In genomic region chr10:17248964-17249363, GRCh38 we compare ENCODE assay signal across 23 cellular contexts.
"Had no signal": no experiment of that assay in that cellular context is flagged by ENCODE, and none has a peak within 500 bp of the region (broad histone marks: within the 10 kb centered on the region; RNA-seq: fewer than 3 reads in every experiment).

No MANE protein-coding gene starts in this region.

- H3K27ac ChIP-seq: colonic mucosa, esophagus squamous epithelium, lower lobe of right lung, neutrophil, pancreas, stomach, thyroid gland had no signal

- H3K27me3 ChIP-seq: colonic mucosa, esophagus squamous epithelium, neutrophil, pancreas, stomach, thyroid gland had no signal

- FAIRE-seq: endometrium, frontal cortex, pancreas had no signal

- H3K36me3 ChIP-seq: colonic mucosa, esophagus squamous epithelium, lower lobe of right lung, neutrophil, pancreas, stomach, thyroid gland had no signal

- ATAC-seq: left ventricle myocardium superior; lower lobe of right lung; natural killer cell treated with Interleukin-12 subunit alpha and Interleukin-12 subunit beta and Interleukin-15 and Interleukin-18, amount 100 ng/mL, for 72 hours; sciatic nerve had no signal

- H3K4me1 ChIP-seq: colonic mucosa, esophagus squamous epithelium, lower lobe of right lung, pancreas, stomach had no signal

- H3K4me3 ChIP-seq: colonic mucosa, esophagus squamous epithelium, lower lobe of right lung, pancreas, smooth muscle cell, stomach, thyroid gland had no signal

- H3K4me2 ChIP-seq: smooth muscle cell had no signal

- DNase-seq: colonic mucosa; effector memory CD8-positive, alpha-beta T cell; esophagus squamous epithelium; hypothalamus; immature natural killer cell; islet precursor cell; left ventricle myocardium superior; lower lobe of right lung; naive B cell; pancreas; retina; stimulated activated CD4-positive, alpha-beta T cell treated with anti-CD3 and anti-CD28 coated beads, Interleukin-12 subunit alpha, Interleukin-12 subunit beta, amount 100 ng/mL, for 4 hours; stimulated activated CD4-positive, alpha-beta T cell treated with anti-CD3 and anti-CD28 coated beads, Interleukin-2, amount 100 ng/mL, for 24 hours; stimulated activated CD4-positive, alpha-beta T cell treated with anti-CD3 and anti-CD28 coated beads, Interleukin-4, amount 100 ng/mL, for 24 hours; stimulated activated naive CD4-positive, alpha-beta T cell treated with Interleukin-2 at 50 U/mL for 16 hours; stomach; thyroid gland had no signal

- H3K9me3 ChIP-seq: colonic mucosa, esophagus squamous epithelium, lower lobe of right lung, neutrophil, pancreas, thyroid gland had no signal
